Comparison of ENCODE assay signal across 30 cellular contexts in genomic region chr15:66394912-66395311, GRCh38. TPM values are rescaled to one million over a fixed set of nuclear protein-coding genes. Genes with fewer than 3 reads are reported as not detected.
A peak's percentile ranks its signal among the peaks of the same experiment; 100 is the strongest.
DNase-seq lines count a peak whose midpoint lies in the region; ATAC-seq and TF ChIP-seq lines count a peak whose summit lies in the region.
"Had no signal": no experiment of that assay in that cellular context is flagged by ENCODE, and none has a peak within 500 bp of the region (broad histone marks: within the 10 kb centered on the region; RNA-seq: fewer than 3 reads in every experiment).

No MANE protein-coding gene starts in this region.

- H3K27ac Mint-ChIP-seq in activated naive CD4-positive, alpha-beta T cell treated with anti-CD3 and anti-CD28 coated beads, Interleukin-2, amount 10 ng/mL, durations not matched to agents 7 days and 5 days: peak overlapping the region; percentile 76
- H3K27ac Mint-ChIP-seq in activated T-helper 17 cell treated with anti-CD3 and anti-CD28 coated beads, Interleukin-2, amount 50 U/mL, for 72 hours: no peak overlapping the region
- H3K27ac Mint-ChIP-seq in neural crest cell (ENCODE audit: unreplicated experiment) (no peak overlapping the region), CD14-positive monocyte (no peak overlapping the region)
- H3K27ac Mint-ChIP-seq: stimulated activated memory B cell treated with anti-CD40 and anti-IgM and Interleukin-4, amounts not matched to agents 10 μg/mL and 1 μg/mL and 100 μg/mL, for 72 hours had no signal

- CTCF ChIA-PET in activated naive CD4-positive, alpha-beta T cell treated with anti-CD3 and anti-CD28 coated beads, Interleukin-2, amount 10 ng/mL, durations not matched to agents 7 days and 5 days (lab: Charles Lee): no interaction called here
- CTCF ChIA-PET in HEK293T (lab: Yijun Ruan, JAX): interaction anchor here (0.6 kb wide), 1 partner anchor 26 kb away, joined by 4 read pairs; no protein-coding TSS in a partner anchor

- H3K36me3 ChIP-seq in MG63: peaks cover 50% of the 10 kb centered on the region
- H3K36me3 ChIP-seq: adrenal gland, brain microvascular endothelial cell, vagina had no signal

- peaks cover 78% of the 10 kb centered on the region for H3K4me1 Mint-ChIP-seq in activated naive CD4-positive, alpha-beta T cell treated with anti-CD3 and anti-CD28 coated beads, Interleukin-2, amount 10 ng/mL, durations not matched to agents 7 days and 5 days
- H3K4me1 Mint-ChIP-seq in activated T-helper 17 cell treated with anti-CD3 and anti-CD28 coated beads, Interleukin-2, amount 50 U/mL, for 72 hours: peaks cover 63% of the 10 kb centered on the region
- H3K4me1 Mint-ChIP-seq in neural crest cell (peaks cover 18% of the 10 kb centered on the region), CD14-positive monocyte (peaks cover 65% of the 10 kb centered on the region)

- no peak overlapping the region for H3K4me3 ChIP-seq in MG63
- H3K4me3 ChIP-seq: adrenal gland, BLaER1, esophagus muscularis mucosa, SJCRH30, suprapubic skin, vagina had no signal

- no peak for ATAC-seq in activated T-helper 17 cell treated with anti-CD3 and anti-CD28 coated beads, Interleukin-2, amount 50 U/mL, for 72 hours (replicated peaks)
- ATAC-seq: left cardiac atrium; stimulated activated memory B cell treated with anti-CD40 and anti-IgM and Interleukin-4, amounts not matched to agents 10 μg/mL and 1 μg/mL and 100 μg/mL, for 72 hours had no signal

- TF ChIP-seq CTCF in neural crest cell (conservative IDR thresholded peaks at IDR 0.05): peak; percentile 11
- TF ChIP-seq CTCF in CD14-positive monocyte (IDR thresholded peaks at IDR 0.05): no peak

- POLR2A ChIA-PET in HEK293T (lab: Yijun Ruan, JAX): no interaction called here

- H3K9me3 Mint-ChIP-seq in activated naive CD4-positive, alpha-beta T cell treated with anti-CD3 and anti-CD28 coated beads, Interleukin-2, amount 10 ng/mL, durations not matched to agents 7 days and 5 days: no peaks in the 10 kb centered on the region
- no peaks in the 10 kb centered on the region for H3K9me3 Mint-ChIP-seq in activated T-helper 17 cell treated with anti-CD3 and anti-CD28 coated beads, Interleukin-2, amount 50 U/mL, for 72 hours
- H3K9me3 Mint-ChIP-seq in neural crest cell: no peaks in the 10 kb centered on the region
- H3K9me3 Mint-ChIP-seq in CD14-positive monocyte: no peaks in the 10 kb centered on the region
- H3K9me3 Mint-ChIP-seq: IgD-negative memory B cell; stimulated activated memory B cell treated with anti-CD40 and anti-IgM and Interleukin-4, amounts not matched to agents 10 μg/mL and 1 μg/mL and 100 μg/mL, for 72 hours had no signal

- DNase-seq in activated naive CD4-positive, alpha-beta T cell treated with anti-CD3 and anti-CD28 coated beads, Interleukin-2, amount 10 ng/mL, durations not matched to agents 7 days and 5 days: no peak
- no peak for DNase-seq in activated naive CD4-positive, alpha-beta T cell (lab: John Stamatoyannopoulos, UW)
- DNase-seq in HEK293T (ENCODE audit: extremely low spot score) (no peak), neural crest cell (ENCODE audit: low read depth, low spot score) (no peak), CD14-positive monocyte (ENCODE audit: low spot score) (no peak), kidney tubule cell (ENCODE audit: low spot score) (no peak), MG63 (no peak)
- DNase-seq: ACHN; activated CD4-positive, alpha-beta T cell treated with anti-CD3 and anti-CD28 coated beads for 48 hours; activated CD8-positive, alpha-beta memory T cell treated with anti-CD3 and anti-CD28 coated beads, Interleukin-2, amount 50 U/mL, for 4 hours; activated gamma-delta T cell; adrenal gland; brain microvascular endothelial cell; effector CD8-positive, alpha-beta T cell; foreskin melanocyte; left cardiac atrium; mesenchymal stem cell; MM.1S; NCI-H1436; NCI-H446; SJCRH30; small intestine; stimulated activated CD4-positive, alpha-beta T cell treated with anti-CD3 and anti-CD28 coated beads, Interleukin-2, amount 100 ng/mL, for 24 hours had no signal

- H3K4me3 Mint-ChIP-seq in activated naive CD4-positive, alpha-beta T cell treated with anti-CD3 and anti-CD28 coated beads, Interleukin-2, amount 10 ng/mL, durations not matched to agents 7 days and 5 days: no peak overlapping the region
- H3K4me3 Mint-ChIP-seq in activated T-helper 17 cell treated with anti-CD3 and anti-CD28 coated beads, Interleukin-2, amount 50 U/mL, for 72 hours: peak overlapping the region; percentile 93
- no peak overlapping the region for H3K4me3 Mint-ChIP-seq in neural crest cell
- no peak overlapping the region for H3K4me3 Mint-ChIP-seq in CD14-positive monocyte
- H3K4me3 Mint-ChIP-seq: IgD-negative memory B cell; stimulated activated memory B cell treated with anti-CD40 and anti-IgM and Interleukin-4, amounts not matched to agents 10 μg/mL and 1 μg/mL and 100 μg/mL, for 72 hours had no signal

- intact Hi-C loops in CD14-positive monocyte (cut with micrococcal nuclease): no loop called here

- no peaks in the 10 kb centered on the region for H3K27me3 ChIP-seq in MG63
- H3K27me3 ChIP-seq: adrenal gland, BLaER1, brain microvascular endothelial cell, esophagus muscularis mucosa, SJCRH30, suprapubic skin, vagina had no signal

- H3K27me3 Mint-ChIP-seq in activated naive CD4-positive, alpha-beta T cell treated with anti-CD3 and anti-CD28 coated beads, Interleukin-2, amount 10 ng/mL, durations not matched to agents 7 days and 5 days: no peaks in the 10 kb centered on the region
- H3K27me3 Mint-ChIP-seq in activated T-helper 17 cell treated with anti-CD3 and anti-CD28 coated beads, Interleukin-2, amount 50 U/mL, for 72 hours: no peaks in the 10 kb centered on the region
- H3K27me3 Mint-ChIP-seq in neural crest cell (ENCODE audit: low read depth): no peaks in the 10 kb centered on the region
- H3K27me3 Mint-ChIP-seq in CD14-positive monocyte (ENCODE audit: low read depth in 3 of 3): no peaks in the 10 kb centered on the region
- H3K27me3 Mint-ChIP-seq: IgD-negative memory B cell; stimulated activated memory B cell treated with anti-CD40 and anti-IgM and Interleukin-4, amounts not matched to agents 10 μg/mL and 1 μg/mL and 100 μg/mL, for 72 hours had no signal

- peaks cover 52% of the 10 kb centered on the region for H3K36me3 Mint-ChIP-seq in activated naive CD4-positive, alpha-beta T cell treated with anti-CD3 and anti-CD28 coated beads, Interleukin-2, amount 10 ng/mL, durations not matched to agents 7 days and 5 days
- H3K36me3 Mint-ChIP-seq in activated T-helper 17 cell treated with anti-CD3 and anti-CD28 coated beads, Interleukin-2, amount 50 U/mL, for 72 hours (ENCODE audit: low read depth): peaks cover 100% of the 10 kb centered on the region
- H3K36me3 Mint-ChIP-seq in neural crest cell (ENCODE audit: low read depth): peaks cover 7% of the 10 kb centered on the region
- H3K36me3 Mint-ChIP-seq in CD14-positive monocyte: peaks cover 39 to 55% of the 10 kb centered on the region in 2 donors

- no peaks in the 10 kb centered on the region for H3K9me3 ChIP-seq in MG63
- H3K9me3 ChIP-seq: adrenal gland, BLaER1, esophagus muscularis mucosa, SJCRH30, suprapubic skin, vagina had no signal

TF ChIP-seq in HEK293T, 16 proteins besides CTCF, POLR2A, EP300 and RAD21:
- no peak for TF ChIP-seq BHLHE40 (IDR thresholded peaks at IDR 0.05; ENCODE audit: borderline replicate concordance)
- no peak for TF ChIP-seq CTBP1 (IDR thresholded peaks at IDR 0.05; ENCODE audit: borderline replicate concordance)
- no peak for TF ChIP-seq HDGF (IDR thresholded peaks at IDR 0.05; ENCODE audit: borderline replicate concordance)
- no peak for TF ChIP-seq ELF4 (IDR thresholded peaks at IDR 0.05)
- TF ChIP-seq ARNT (IDR thresholded peaks at IDR 0.05): no peak
- peak; percentile 22; the same call in 1 of the 2 replicates for TF ChIP-seq PKNOX1 (IDR thresholded peaks at IDR 0.05)
- no peak for TF ChIP-seq FOXM1 (IDR thresholded peaks at IDR 0.05; ENCODE audit: borderline replicate concordance)
- TF ChIP-seq FOXA1 (IDR thresholded peaks at IDR 0.05): no peak
TF ChIP-seq in HEK293T: peak in this region for 1.

RNA-seq across cellular contexts. Expression of gene MAP2K1, which starts 8.2 kb away (rescaled TPM):
- total RNA-seq in activated T-helper 17 cell treated with anti-CD3 and anti-CD28 coated beads, Interleukin-2, amount 50 U/mL, for 72 hours: 100 to 1,000 TPM; 107 to 143 TPM
- total RNA-seq in neural crest cell: 43.3 and 43.4 TPM in 2 replicates
- polyA plus RNA-seq in CD14-positive monocyte: 10 to 100 TPM; 64.5 to 71.1 TPM
- total RNA-seq in MG63 (2014; rRNA removed; shearing (Covaris generic); ENCODE audit: low replicate concordance): 14.4 and 20.0 TPM in 2 replicates

RNA-seq across cellular contexts. Expression of gene TIPIN, which starts 38.4 kb away (rescaled TPM):
- 10 to 100 TPM; 27.1 to 37.9 TPM for total RNA-seq in activated T-helper 17 cell treated with anti-CD3 and anti-CD28 coated beads, Interleukin-2, amount 50 U/mL, for 72 hours
- 23.4 and 23.7 TPM in 2 replicates for total RNA-seq in neural crest cell
- polyA plus RNA-seq in CD14-positive monocyte: 1 to 10 TPM; 3.7 to 4.0 TPM
- 37.9 and 66.5 TPM in 2 replicates for total RNA-seq in MG63 (2014; rRNA removed; shearing (Covaris generic); ENCODE audit: low replicate concordance)
